Comparison of ENCODE assay signal across 21 cellular contexts in the genomic region with DNA sequence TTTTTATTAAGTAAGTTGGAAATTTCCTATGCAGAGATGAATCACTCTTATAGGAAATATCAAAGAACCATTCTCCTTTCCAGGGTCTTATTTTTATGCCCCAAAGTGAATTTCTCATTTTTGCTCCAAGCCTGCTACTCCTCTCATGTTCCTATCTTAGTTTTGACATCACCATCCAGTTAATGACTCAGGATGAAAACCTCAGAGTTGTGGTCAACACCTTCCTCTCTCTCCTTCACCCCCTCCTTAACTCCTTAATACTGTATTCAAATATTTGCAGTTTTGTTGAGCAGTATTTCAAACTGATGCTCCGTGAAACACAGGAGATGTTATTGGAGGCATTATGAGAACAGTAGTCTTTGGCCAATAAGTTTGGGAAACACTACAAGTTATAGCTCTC.
"Had no signal": no experiment of that assay in that cellular context is flagged by ENCODE, and none has a peak within 500 bp of the region (broad histone marks: within the 10 kb centered on the region; RNA-seq: fewer than 3 reads in every experiment).

No MANE protein-coding gene starts in this region.

- H3K4me3 Mint-ChIP-seq: activated CD4-positive, alpha-beta T cell treated with anti-CD3 and anti-CD28 coated beads, Interleukin-2, amount 10 ng/mL, durations not matched to agents 7 days and 5 days; activated CD8-positive, alpha-beta T cell treated with anti-CD3 and anti-CD28 coated beads, Interleukin-2, amount 10 ng/mL, durations not matched to agents 7 days and 5 days; activated naive CD4-positive, alpha-beta T cell treated with anti-CD3 and anti-CD28 coated beads, Interleukin-2, amount 10 ng/mL, durations not matched to agents 7 days and 5 days; activated T-cell treated with anti-CD3 and anti-CD28 coated beads, Interleukin-2, amount 50 U/mL, for 24 hours; dendritic cell treated with granulocyte-macrophage colony-stimulating factor and Interleukin-4, amounts not matched to agents 40 ng/mL and 50 ng/mL, for 4 days; naive thymus-derived CD4-positive, alpha-beta T cell; neural progenitor cell had no signal

- H3K27ac Mint-ChIP-seq: activated CD4-positive, alpha-beta T cell treated with anti-CD3 and anti-CD28 coated beads, Interleukin-2, amount 10 ng/mL, durations not matched to agents 7 days and 5 days; activated CD8-positive, alpha-beta T cell treated with anti-CD3 and anti-CD28 coated beads, Interleukin-2, amount 10 ng/mL, durations not matched to agents 7 days and 5 days; activated naive CD4-positive, alpha-beta T cell treated with anti-CD3 and anti-CD28 coated beads, Interleukin-2, amount 10 ng/mL, durations not matched to agents 7 days and 5 days; activated T-cell treated with anti-CD3 and anti-CD28 coated beads, Interleukin-2, amount 50 U/mL, for 24 hours; dendritic cell treated with granulocyte-macrophage colony-stimulating factor and Interleukin-4, amounts not matched to agents 40 ng/mL and 50 ng/mL, for 4 days; naive thymus-derived CD4-positive, alpha-beta T cell; neural progenitor cell had no signal

- H3K4me3 ChIP-seq: ascending aorta, cardiac muscle cell, mucosa of descending colon, neural progenitor cell, prostate gland, right atrium auricular region, skin epidermis, tibial artery, uterus had no signal

- H3K36me3 Mint-ChIP-seq: neural progenitor cell had no signal

- DNase-seq: activated CD4-positive, alpha-beta T cell treated with anti-CD3 and anti-CD28 coated beads, Interleukin-2, amount 10 ng/mL, durations not matched to agents 7 days and 5 days; activated CD8-positive, alpha-beta T cell treated with anti-CD3 and anti-CD28 coated beads, Interleukin-2, amount 10 ng/mL, durations not matched to agents 7 days and 5 days; activated naive CD4-positive, alpha-beta T cell treated with anti-CD3 and anti-CD28 coated beads, Interleukin-2, amount 10 ng/mL, durations not matched to agents 7 days and 5 days; activated T-cell treated with anti-CD3 and anti-CD28 coated beads, Interleukin-2, amount 50 U/mL, for 24 hours; effector CD8-positive, alpha-beta T cell; mesenchymal stem cell; mucosa of descending colon; naive thymus-derived CD4-positive, alpha-beta T cell; stimulated activated naive CD8-positive, alpha-beta T cell treated with anti-CD3 and anti-CD28 coated beads, Interleukin-15, Interleukin-2, amounts not matched to agents 100 U/mL and 50 U/mL, for 24 hours; substantia nigra; T1000; tibial artery; uterus had no signal

- H3K4me1 Mint-ChIP-seq: activated naive CD4-positive, alpha-beta T cell treated with anti-CD3 and anti-CD28 coated beads, Interleukin-2, amount 10 ng/mL, durations not matched to agents 7 days and 5 days had no signal

- ATAC-seq: activated CD8-positive, alpha-beta T cell treated with anti-CD3 and anti-CD28 coated beads, Interleukin-2, amount 10 ng/mL, durations not matched to agents 7 days and 5 days; esophagus mucosa; mucosa of descending colon; naive thymus-derived CD4-positive, alpha-beta T cell; stimulated activated naive CD8-positive, alpha-beta T cell treated with anti-CD3 and anti-CD28 coated beads, Interleukin-15, Interleukin-2, amounts not matched to agents 100 U/mL and 50 U/mL, for 24 hours had no signal
